1 cellular context compared by ENCODE assay signal in the genomic region with DNA sequence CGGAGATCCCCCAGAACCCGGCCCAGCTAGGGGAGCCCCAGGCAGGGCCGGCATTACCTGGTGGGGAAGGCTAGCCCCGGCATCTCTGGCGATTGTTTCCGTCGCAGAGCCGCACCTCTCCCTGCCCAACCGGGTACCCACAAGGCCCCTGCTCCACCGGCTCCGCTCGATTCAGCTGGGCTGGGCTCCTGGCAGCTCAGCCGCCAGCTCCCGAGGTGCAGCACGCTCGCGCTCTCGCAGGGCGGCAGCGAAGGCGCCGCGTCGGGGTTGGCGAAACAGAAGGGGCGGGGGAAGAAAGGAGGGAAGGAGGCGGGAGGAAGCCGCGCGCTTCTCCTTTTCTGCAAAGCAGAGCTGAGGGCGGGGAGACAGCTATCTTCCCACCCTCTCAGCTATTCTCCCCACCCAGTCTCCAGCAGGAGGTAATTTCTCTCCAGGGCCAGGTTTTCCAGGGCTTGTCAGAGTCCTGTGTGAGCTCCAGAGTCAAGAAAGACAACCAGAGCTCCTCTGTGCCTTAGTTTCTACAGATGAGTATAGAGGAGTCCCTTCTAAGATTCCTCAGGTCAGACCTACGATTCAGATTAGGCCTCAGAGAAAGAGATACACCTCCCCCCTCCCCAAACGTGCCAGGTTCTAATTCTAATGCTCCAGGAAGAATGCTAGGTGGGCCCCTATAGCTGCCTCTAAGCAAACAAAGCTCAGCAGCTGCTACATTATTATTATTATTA.
TF ChIP-seq lines count a peak whose summit lies in the region.

No MANE protein-coding gene starts in this region.

TF ChIP-seq in H1, 55 proteins besides CTCF, POLR2A, EP300 and RAD21 (continued from another document):
- TF ChIP-seq GTF2F1 (IDR thresholded peaks at IDR 0.05; ENCODE audit: borderline replicate concordance, low read depth, low read length) = no peak
- peak; percentile 66; the same call in 1 of the 2 replicates for TF ChIP-seq TBP (IDR thresholded peaks at IDR 0.05; ENCODE audit: low read depth, low read length)
- TF ChIP-seq SIN3A (conservative IDR thresholded peaks at IDR 0.05 in 1 of 2, IDR thresholded peaks at IDR 0.05 in 1 of 2; ENCODE audit: low read depth in 1 of 2, low read length in 2 of 2) = peak in 1 of 2 experiments; percentile 57; a peak in 1 of 4 replicates
- TF ChIP-seq YY1 (IDR thresholded peaks at IDR 0.05; ENCODE audit: low read depth, low read length) = 0 out of 2 replicates have a peak, but pooled peaks have one; percentile 7
- TF ChIP-seq TEAD4 (IDR thresholded peaks at IDR 0.05; ENCODE audit: low read depth, low read length) = no peak
- no peak for TF ChIP-seq SIRT6 (IDR thresholded peaks at IDR 0.05; ENCODE audit: low read length)
- no peak for TF ChIP-seq KDM5A (IDR thresholded peaks at IDR 0.05; ENCODE audit: low read length)
- TF ChIP-seq HDAC6 (IDR thresholded peaks at IDR 0.05; ENCODE audit: low read depth, low read length) = no peak
- peak; percentile 93 for TF ChIP-seq RBBP5 (IDR thresholded peaks at IDR 0.05; ENCODE audit: borderline replicate concordance, low read depth, low read length)
- no peak for TF ChIP-seq CHD1 (IDR thresholded peaks at IDR 0.05; ENCODE audit: low read depth, low read length)
- TF ChIP-seq, protein P1, sequence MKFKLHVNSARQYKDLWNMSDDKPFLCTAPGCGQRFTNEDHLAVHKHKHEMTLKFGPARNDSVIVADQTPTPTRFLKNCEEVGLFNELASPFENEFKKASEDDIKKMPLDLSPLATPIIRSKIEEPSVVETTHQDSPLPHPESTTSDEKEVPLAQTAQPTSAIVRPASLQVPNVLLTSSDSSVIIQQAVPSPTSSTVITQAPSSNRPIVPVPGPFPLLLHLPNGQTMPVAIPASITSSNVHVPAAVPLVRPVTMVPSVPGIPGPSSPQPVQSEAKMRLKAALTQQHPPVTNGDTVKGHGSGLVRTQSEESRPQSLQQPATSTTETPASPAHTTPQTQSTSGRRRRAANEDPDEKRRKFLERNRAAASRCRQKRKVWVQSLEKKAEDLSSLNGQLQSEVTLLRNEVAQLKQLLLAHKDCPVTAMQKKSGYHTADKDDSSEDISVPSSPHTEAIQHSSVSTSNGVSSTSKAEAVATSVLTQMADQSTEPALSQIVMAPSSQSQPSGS (IDR thresholded peaks at IDR 0.05; ENCODE audit: low read length) = no peak
- no peak for TF ChIP-seq JUND (IDR thresholded peaks at IDR 0.05; ENCODE audit: low read length)
- no peak for TF ChIP-seq SUZ12 (IDR thresholded peaks at IDR 0.05; ENCODE audit: low read length)
- TF ChIP-seq, protein P2, sequence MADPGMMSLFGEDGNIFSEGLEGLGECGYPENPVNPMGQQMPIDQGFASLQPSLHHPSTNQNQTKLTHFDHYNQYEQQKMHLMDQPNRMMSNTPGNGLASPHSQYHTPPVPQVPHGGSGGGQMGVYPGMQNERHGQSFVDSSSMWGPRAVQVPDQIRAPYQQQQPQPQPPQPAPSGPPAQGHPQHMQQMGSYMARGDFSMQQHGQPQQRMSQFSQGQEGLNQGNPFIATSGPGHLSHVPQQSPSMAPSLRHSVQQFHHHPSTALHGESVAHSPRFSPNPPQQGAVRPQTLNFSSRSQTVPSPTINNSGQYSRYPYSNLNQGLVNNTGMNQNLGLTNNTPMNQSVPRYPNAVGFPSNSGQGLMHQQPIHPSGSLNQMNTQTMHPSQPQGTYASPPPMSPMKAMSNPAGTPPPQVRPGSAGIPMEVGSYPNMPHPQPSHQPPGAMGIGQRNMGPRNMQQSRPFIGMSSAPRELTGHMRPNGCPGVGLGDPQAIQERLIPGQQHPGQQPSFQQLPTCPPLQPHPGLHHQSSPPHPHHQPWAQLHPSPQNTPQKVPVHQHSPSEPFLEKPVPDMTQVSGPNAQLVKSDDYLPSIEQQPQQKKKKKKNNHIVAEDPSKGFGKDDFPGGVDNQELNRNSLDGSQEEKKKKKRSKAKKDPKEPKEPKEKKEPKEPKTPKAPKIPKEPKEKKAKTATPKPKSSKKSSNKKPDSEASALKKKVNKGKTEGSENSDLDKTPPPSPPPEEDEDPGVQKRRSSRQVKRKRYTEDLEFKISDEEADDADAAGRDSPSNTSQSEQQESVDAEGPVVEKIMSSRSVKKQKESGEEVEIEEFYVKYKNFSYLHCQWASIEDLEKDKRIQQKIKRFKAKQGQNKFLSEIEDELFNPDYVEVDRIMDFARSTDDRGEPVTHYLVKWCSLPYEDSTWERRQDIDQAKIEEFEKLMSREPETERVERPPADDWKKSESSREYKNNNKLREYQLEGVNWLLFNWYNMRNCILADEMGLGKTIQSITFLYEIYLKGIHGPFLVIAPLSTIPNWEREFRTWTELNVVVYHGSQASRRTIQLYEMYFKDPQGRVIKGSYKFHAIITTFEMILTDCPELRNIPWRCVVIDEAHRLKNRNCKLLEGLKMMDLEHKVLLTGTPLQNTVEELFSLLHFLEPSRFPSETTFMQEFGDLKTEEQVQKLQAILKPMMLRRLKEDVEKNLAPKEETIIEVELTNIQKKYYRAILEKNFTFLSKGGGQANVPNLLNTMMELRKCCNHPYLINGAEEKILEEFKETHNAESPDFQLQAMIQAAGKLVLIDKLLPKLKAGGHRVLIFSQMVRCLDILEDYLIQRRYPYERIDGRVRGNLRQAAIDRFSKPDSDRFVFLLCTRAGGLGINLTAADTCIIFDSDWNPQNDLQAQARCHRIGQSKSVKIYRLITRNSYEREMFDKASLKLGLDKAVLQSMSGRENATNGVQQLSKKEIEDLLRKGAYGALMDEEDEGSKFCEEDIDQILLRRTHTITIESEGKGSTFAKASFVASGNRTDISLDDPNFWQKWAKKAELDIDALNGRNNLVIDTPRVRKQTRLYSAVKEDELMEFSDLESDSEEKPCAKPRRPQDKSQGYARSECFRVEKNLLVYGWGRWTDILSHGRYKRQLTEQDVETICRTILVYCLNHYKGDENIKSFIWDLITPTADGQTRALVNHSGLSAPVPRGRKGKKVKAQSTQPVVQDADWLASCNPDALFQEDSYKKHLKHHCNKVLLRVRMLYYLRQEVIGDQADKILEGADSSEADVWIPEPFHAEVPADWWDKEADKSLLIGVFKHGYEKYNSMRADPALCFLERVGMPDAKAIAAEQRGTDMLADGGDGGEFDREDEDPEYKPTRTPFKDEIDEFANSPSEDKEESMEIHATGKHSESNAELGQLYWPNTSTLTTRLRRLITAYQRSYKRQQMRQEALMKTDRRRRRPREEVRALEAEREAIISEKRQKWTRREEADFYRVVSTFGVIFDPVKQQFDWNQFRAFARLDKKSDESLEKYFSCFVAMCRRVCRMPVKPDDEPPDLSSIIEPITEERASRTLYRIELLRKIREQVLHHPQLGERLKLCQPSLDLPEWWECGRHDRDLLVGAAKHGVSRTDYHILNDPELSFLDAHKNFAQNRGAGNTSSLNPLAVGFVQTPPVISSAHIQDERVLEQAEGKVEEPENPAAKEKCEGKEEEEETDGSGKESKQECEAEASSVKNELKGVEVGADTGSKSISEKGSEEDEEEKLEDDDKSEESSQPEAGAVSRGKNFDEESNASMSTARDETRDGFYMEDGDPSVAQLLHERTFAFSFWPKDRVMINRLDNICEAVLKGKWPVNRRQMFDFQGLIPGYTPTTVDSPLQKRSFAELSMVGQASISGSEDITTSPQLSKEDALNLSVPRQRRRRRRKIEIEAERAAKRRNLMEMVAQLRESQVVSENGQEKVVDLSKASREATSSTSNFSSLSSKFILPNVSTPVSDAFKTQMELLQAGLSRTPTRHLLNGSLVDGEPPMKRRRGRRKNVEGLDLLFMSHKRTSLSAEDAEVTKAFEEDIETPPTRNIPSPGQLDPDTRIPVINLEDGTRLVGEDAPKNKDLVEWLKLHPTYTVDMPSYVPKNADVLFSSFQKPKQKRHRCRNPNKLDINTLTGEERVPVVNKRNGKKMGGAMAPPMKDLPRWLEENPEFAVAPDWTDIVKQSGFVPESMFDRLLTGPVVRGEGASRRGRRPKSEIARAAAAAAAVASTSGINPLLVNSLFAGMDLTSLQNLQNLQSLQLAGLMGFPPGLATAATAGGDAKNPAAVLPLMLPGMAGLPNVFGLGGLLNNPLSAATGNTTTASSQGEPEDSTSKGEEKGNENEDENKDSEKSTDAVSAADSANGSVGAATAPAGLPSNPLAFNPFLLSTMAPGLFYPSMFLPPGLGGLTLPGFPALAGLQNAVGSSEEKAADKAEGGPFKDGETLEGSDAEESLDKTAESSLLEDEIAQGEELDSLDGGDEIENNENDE (IDR thresholded peaks at IDR 0.05; ENCODE audit: insufficient replicate concordance, low read length) = no peak
- TF ChIP-seq KDM4A (IDR thresholded peaks at IDR 0.05; ENCODE audit: low read depth, low read length, severe bottlenecking) = peak; percentile 30
- TF ChIP-seq, protein P3, sequence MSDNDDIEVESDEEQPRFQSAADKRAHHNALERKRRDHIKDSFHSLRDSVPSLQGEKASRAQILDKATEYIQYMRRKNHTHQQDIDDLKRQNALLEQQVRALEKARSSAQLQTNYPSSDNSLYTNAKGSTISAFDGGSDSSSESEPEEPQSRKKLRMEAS (IDR thresholded peaks at IDR 0.05) = peak; percentile 54; the same call in 1 of the 2 replicates
- no peak for TF ChIP-seq BCL11A (IDR thresholded peaks at IDR 0.05; ENCODE audit: low read depth in 2 of 2, low read length in 2 of 2)
- 0 out of 2 replicates have a peak, but pooled peaks have one; percentile 32 for TF ChIP-seq PHF8 (conservative IDR thresholded peaks at IDR 0.05; ENCODE audit: low read depth, low read length)
- TF ChIP-seq, protein P4, sequence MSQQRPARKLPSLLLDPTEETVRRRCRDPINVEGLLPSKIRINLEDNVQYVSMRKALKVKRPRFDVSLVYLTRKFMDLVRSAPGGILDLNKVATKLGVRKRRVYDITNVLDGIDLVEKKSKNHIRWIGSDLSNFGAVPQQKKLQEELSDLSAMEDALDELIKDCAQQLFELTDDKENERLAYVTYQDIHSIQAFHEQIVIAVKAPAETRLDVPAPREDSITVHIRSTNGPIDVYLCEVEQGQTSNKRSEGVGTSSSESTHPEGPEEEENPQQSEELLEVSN (IDR thresholded peaks at IDR 0.05) = peak; percentile 15; the same call in 1 of the 2 replicates
- no peak for TF ChIP-seq SRF (IDR thresholded peaks at IDR 0.05; ENCODE audit: low read depth, low read length)
- no peak for TF ChIP-seq RNF2 (IDR thresholded peaks at IDR 0.05; ENCODE audit: borderline replicate concordance, low read depth, low read length, missing control alignments, poor library complexity, severe bottlenecking)
- TF ChIP-seq SP2 (IDR thresholded peaks at IDR 0.05; ENCODE audit: low read length) = no peak
- TF ChIP-seq CBX8 (IDR thresholded peaks at IDR 0.05; ENCODE audit: borderline replicate concordance, low read depth, low read length) = no peak
- TF ChIP-seq RFX5 (IDR thresholded peaks at IDR 0.05; ENCODE audit: borderline replicate concordance, low read depth, low read length) = no peak
- TF ChIP-seq SAP30 (IDR thresholded peaks at IDR 0.05; ENCODE audit: insufficient read depth, insufficient replicate concordance, low read length) = no peak
- no peak for TF ChIP-seq JUN (IDR thresholded peaks at IDR 0.05; ENCODE audit: low read depth, low read length)
- TF ChIP-seq, protein P5, sequence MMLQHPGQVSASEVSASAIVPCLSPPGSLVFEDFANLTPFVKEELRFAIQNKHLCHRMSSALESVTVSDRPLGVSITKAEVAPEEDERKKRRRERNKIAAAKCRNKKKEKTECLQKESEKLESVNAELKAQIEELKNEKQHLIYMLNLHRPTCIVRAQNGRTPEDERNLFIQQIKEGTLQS (IDR thresholded peaks at IDR 0.05; ENCODE audit: insufficient read depth, low read depth, low read length) = no peak
- no peak for TF ChIP-seq BRCA1 (IDR thresholded peaks at IDR 0.05; ENCODE audit: low read depth, low read length)
- no peak for TF ChIP-seq SIX5 (IDR thresholded peaks at IDR 0.05; ENCODE audit: low read depth, low read length)
- TF ChIP-seq, protein P6, sequence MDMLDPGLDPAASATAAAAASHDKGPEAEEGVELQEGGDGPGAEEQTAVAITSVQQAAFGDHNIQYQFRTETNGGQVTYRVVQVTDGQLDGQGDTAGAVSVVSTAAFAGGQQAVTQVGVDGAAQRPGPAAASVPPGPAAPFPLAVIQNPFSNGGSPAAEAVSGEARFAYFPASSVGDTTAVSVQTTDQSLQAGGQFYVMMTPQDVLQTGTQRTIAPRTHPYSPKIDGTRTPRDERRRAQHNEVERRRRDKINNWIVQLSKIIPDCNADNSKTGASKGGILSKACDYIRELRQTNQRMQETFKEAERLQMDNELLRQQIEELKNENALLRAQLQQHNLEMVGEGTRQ (IDR thresholded peaks at IDR 0.05; ENCODE audit: low read length) = no peak
- TF ChIP-seq CHD2 (IDR thresholded peaks at IDR 0.05; ENCODE audit: low read length) = no peak
- TF ChIP-seq CEBPB (IDR thresholded peaks at IDR 0.05; ENCODE audit: low read depth, low read length) = no peak
- peak in 1 of 2 experiments; percentile 39; a peak in 1 of 4 replicates for TF ChIP-seq HDAC2 (IDR thresholded peaks at IDR 0.05; ENCODE audit: borderline replicate concordance in 1 of 2, low read depth in 2 of 2, low read length in 2 of 2)
- no peak for TF ChIP-seq BACH1 (IDR thresholded peaks at IDR 0.05; ENCODE audit: low read length)
TF ChIP-seq in H1: peak in this region for 13.
